Comparison of ENCODE assay signal across 8 cellular contexts in the genomic region with DNA sequence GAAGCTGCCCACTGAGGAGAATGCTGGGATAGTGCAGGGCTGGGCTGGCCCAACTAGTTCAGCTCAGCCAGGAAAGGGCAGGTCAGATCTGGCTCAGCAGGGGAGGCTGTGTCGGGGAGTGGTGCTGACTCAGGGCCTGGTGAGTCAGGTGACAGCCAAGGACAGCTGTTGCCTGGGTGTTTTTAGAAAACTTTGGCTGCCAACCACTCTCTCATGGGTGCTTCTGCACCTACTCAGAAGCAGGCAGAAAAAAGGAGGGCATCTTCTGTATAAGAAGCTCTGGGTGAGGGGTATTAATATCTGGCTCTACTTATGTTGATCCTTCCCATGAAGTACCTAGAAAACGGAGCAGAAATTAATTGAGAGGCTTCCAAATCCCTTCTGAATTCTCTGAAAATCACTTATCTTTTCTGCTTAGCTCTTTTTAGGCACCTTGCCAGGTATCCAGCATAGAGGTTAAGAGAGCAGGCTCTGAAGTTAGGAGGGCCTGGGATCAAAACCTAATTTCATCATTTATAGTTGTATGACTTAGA. TPM values are rescaled to one million over a fixed set of nuclear protein-coding genes. Genes with fewer than 3 reads are reported as not detected.
DNase-seq lines count a peak whose midpoint lies in the region; ATAC-seq, FAIRE-seq and TF ChIP-seq lines count a peak whose summit lies in the region.

No MANE protein-coding gene starts in this region.

- H3K36me3 ChIP-seq in A673 (ENCODE audit: insufficient read depth, low read length, poor library complexity, severe bottlenecking) (no peaks in the 10 kb centered on the region), GM23338 (ENCODE audit: insufficient read depth) (no peaks in the 10 kb centered on the region), keratinocyte (ENCODE audit: control insufficient read depth in 2 of 2, extremely low read depth in 1 of 2, insufficient read depth in 2 of 2, low read length in 2 of 2) (no peaks in the 10 kb centered on the region)

- H3K36me3 Mint-ChIP-seq in GM23338 (ENCODE audit: low read depth): no peaks in the 10 kb centered on the region

- peak overlapping the region; percentile 43 for H3K27ac Mint-ChIP-seq in GM23338

- no TSS peak for BruUV-seq in A673 (replicated peaks; lab: Mats Ljungman, UMichigan)

- H4K20me1 ChIP-seq in GM23338 (replicated peaks; ENCODE audit: insufficient read depth): no peaks in the 10 kb centered on the region
- H4K20me1 ChIP-seq in keratinocyte (ENCODE audit: control insufficient read depth, extremely low read depth, insufficient read depth, low read length): no peaks in the 10 kb centered on the region

- no peak for TF ChIP-seq CTCF in A673 (conservative IDR thresholded peaks at IDR 0.05; ENCODE audit: low read depth, low read length)
- TF ChIP-seq CTCF in GM23338 (conservative IDR thresholded peaks at IDR 0.05; ENCODE audit: low read depth in 2 of 2): no peak
- TF ChIP-seq CTCF in keratinocyte (optimal IDR thresholded peaks at IDR 0.05 in 1 of 3, IDR thresholded peaks at IDR 0.05 in 1 of 3, conservative IDR thresholded peaks at IDR 0.05 in 1 of 3; ENCODE audit: extremely low read depth in 1 of 3, insufficient read depth in 2 of 3, low read length in 3 of 3): no peak
- no peak for TF ChIP-seq CTCF in D721Med (IDR thresholded peaks at IDR 0.05; ENCODE audit: insufficient read depth, missing control alignments)

- H3K27ac ChIP-seq in A673 (ENCODE audit: low read depth, low read length, poor library complexity, severe bottlenecking): no peak overlapping the region
- no peak overlapping the region for H3K27ac ChIP-seq in GM23338 (ENCODE audit: low read depth)
- peak overlapping the region; percentile 82 for H3K27ac ChIP-seq in keratinocyte (ENCODE audit: control insufficient read depth, insufficient read depth, low read length)

- H3K4me2 ChIP-seq in GM23338 (no peak overlapping the region), keratinocyte (ENCODE audit: control insufficient read depth, extremely low read depth, insufficient read depth, low read depth, low read length) (peak overlapping the region; percentile 76)

- peaks cover 2% of the 10 kb centered on the region for H3K9me1 ChIP-seq in keratinocyte (ENCODE audit: control insufficient read depth, extremely low read depth, insufficient read depth, low read length)

- POLR2A ChIA-PET in A673 (lab: Charles Lee; ENCODE audit: low non-redundant PET): no interaction called here

- peak overlapping the region; percentile 48 for H3K9ac ChIP-seq in keratinocyte (ENCODE audit: control insufficient read depth, extremely low read depth, insufficient read depth, low read length)

- H3K4me1 ChIP-seq in A673 (ENCODE audit: insufficient read depth, low read length, poor library complexity, severe bottlenecking): peaks cover 9% of the 10 kb centered on the region
- H3K4me1 ChIP-seq in GM23338 (ENCODE audit: insufficient read depth): no peaks in the 10 kb centered on the region
- H3K4me1 ChIP-seq in keratinocyte (ENCODE audit: control insufficient read depth, extremely low read depth, insufficient read depth, low read length): peaks cover 22% of the 10 kb centered on the region

- peak; percentile 98 for FAIRE-seq in keratinocyte (lab: Jason Lieb, UNC)
- no peak for FAIRE-seq in D721Med (lab: Jason Lieb, UNC)

- H3K4me3 ChIP-seq in A673 (ENCODE audit: low read depth, low read length, poor library complexity, severe bottlenecking) (no peak overlapping the region), GM23338 (no peak overlapping the region), keratinocyte (ENCODE audit: control insufficient read depth in 2 of 3, extremely low read depth in 1 of 3, insufficient read depth in 2 of 3, low read depth in 1 of 3, low read length in 3 of 3) (no peak overlapping the region)

- no peaks in the 10 kb centered on the region for H3K9me3 Mint-ChIP-seq in GM23338

- H3K79me2 ChIP-seq in GM23338 (replicated peaks; ENCODE audit: insufficient read depth) (no peaks in the 10 kb centered on the region), keratinocyte (ENCODE audit: control insufficient read depth, insufficient read depth, low read length) (no peaks in the 10 kb centered on the region)

- H3K4me1 Mint-ChIP-seq in GM23338: peaks cover 11% of the 10 kb centered on the region

- H2AFZ ChIP-seq in GM23338: peak overlapping the region; percentile 75; the same call in 1 of the 2 replicates
- peak overlapping the region; percentile 57 for H2AFZ ChIP-seq in keratinocyte (ENCODE audit: control insufficient read depth, low read length)

- no peaks in the 10 kb centered on the region for H3K9me3 ChIP-seq in A673 (ENCODE audit: low read depth, low read length, poor library complexity, severe bottlenecking)
- no peaks in the 10 kb centered on the region for H3K9me3 ChIP-seq in keratinocyte (ENCODE audit: control insufficient read depth, low read depth, low read length)

- H3K4me3 Mint-ChIP-seq in GM23338: no peak overlapping the region

- no peaks in the 10 kb centered on the region for H3K9me2 ChIP-seq in GM23338 (ENCODE audit: insufficient read depth)

- DNase-seq in A673 (ENCODE audit: low spot score): peak; percentile 54
- peak; percentile 64 for DNase-seq in GM23338 (ENCODE audit: low spot score)
- peak; percentile 75 for DNase-seq in NCI-H524 treated with DMSO at 0.1 percent for 48 hours (lab: John Stamatoyannopoulos, UW)
- DNase-seq in astrocyte of the hippocampus (ENCODE audit: low read depth, low spot score): peak; percentile 89
- peak; percentile 85 for DNase-seq in keratinocyte (ENCODE audit: low read depth, low spot score)
- peak; percentile 53 for DNase-seq in stimulated activated CD4-positive, alpha-beta T cell treated with anti-CD3 and anti-CD28 coated beads, Interleukin-15, amount 100 ng/mL, for 24 hours
- DNase-seq in D721Med (ENCODE audit: insufficient read length, low spot score): no peak

- H3F3A ChIP-seq in GM23338 (replicated peaks; ENCODE audit: low read depth): no peaks in the 10 kb centered on the region

- CTCF ChIA-PET in A673 (lab: Charles Lee): interaction anchor here (0.6 kb wide), 1 partner anchor 23 kb away, joined by 4 read pairs; no protein-coding TSS in a partner anchor

- dilution Hi-C loops in keratinocyte (cut with MboI; ENCODE audit: extremely low pct_ligation_motif_present, low sequenced_read_pairs): no loop called here

- H3K27me3 ChIP-seq in A673 (replicated peaks; ENCODE audit: insufficient read depth, low read depth, low read length, poor library complexity) (no peaks in the 10 kb centered on the region), GM23338 (ENCODE audit: insufficient read depth) (no peaks in the 10 kb centered on the region), keratinocyte (ENCODE audit: control insufficient read depth, extremely low read depth, insufficient read depth, low read length) (no peaks in the 10 kb centered on the region)

- intact Hi-C loops in A673 (cut with micrococcal nuclease; ENCODE audit: unreplicated experiment): no loop called here

- peak; percentile 98 for ATAC-seq in GM23338
- no peak for ATAC-seq in GM19324 (IDR thresholded peaks at IDR 0.05; ENCODE audit: low FRiP score, unreplicated experiment)

- peaks cover 2% of the 10 kb centered on the region for H3K27me3 Mint-ChIP-seq in GM23338 (ENCODE audit: insufficient read depth, low read depth, poor library complexity)

TF ChIP-seq in GM23338, 12 proteins besides CTCF, POLR2A, EP300 and RAD21 (continues in another document):
- TF ChIP-seq POLR2AphosphoS5 (IDR thresholded peaks at IDR 0.05; ENCODE audit: low read depth): no peak
- TF ChIP-seq ZNF114 (CRISPR knock-in tag; IDR thresholded peaks at IDR 0.05): no peak
- no peak for TF ChIP-seq EZH2 (IDR thresholded peaks at IDR 0.05; ENCODE audit: low read depth, unreplicated experiment)
- no peak for TF ChIP-seq EZH2phosphoT487 (IDR thresholded peaks at IDR 0.05; ENCODE audit: unreplicated experiment)
- no peak for TF ChIP-seq ZNF331 (CRISPR knock-in tag; IDR thresholded peaks at IDR 0.05; ENCODE audit: low read depth)
- no peak for TF ChIP-seq CREB1 (CRISPR knock-in tag; IDR thresholded peaks at IDR 0.05; ENCODE audit: low read depth)
- no peak for TF ChIP-seq STAT1 (IDR thresholded peaks at IDR 0.05; ENCODE audit: unreplicated experiment)
- TF ChIP-seq, protein P1, sequence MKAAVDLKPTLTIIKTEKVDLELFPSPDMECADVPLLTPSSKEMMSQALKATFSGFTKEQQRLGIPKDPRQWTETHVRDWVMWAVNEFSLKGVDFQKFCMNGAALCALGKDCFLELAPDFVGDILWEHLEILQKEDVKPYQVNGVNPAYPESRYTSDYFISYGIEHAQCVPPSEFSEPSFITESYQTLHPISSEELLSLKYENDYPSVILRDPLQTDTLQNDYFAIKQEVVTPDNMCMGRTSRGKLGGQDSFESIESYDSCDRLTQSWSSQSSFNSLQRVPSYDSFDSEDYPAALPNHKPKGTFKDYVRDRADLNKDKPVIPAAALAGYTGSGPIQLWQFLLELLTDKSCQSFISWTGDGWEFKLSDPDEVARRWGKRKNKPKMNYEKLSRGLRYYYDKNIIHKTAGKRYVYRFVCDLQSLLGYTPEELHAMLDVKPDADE (IDR thresholded peaks at IDR 0.05): no peak

RNA-seq across cellular contexts. Expression of a gene that starts 15.6 kb away (rescaled TPM):
- 135 and 140 TPM in 2 replicates for total RNA-seq in A673 (2021)
- total RNA-seq in GM23338 (2014; rRNA removed; shearing (Covaris generic)): 102 and 116 TPM in 2 replicates
- 119 and 143 TPM in 2 replicates for polyA plus RNA-seq in GM23338 (2016; fragmentation: Nextera tagmentation; extraction: Ambion mirVana)
- 139 to 252 TPM (median 161 TPM) in 3 replicates for polyA plus RNA-seq in keratinocyte
- polyA plus RNA-seq in keratinocyte (2011; ENCODE audit: low read depth): 328 TPM
- 225 and 344 TPM in 2 replicates for polyA plus RNA-seq in keratinocyte (2011; cell fraction: cytosol; rRNA removed)
- polyA plus RNA-seq in keratinocyte (2011; cell fraction: nucleus; rRNA removed): 141 and 287 TPM in 2 replicates
- polyA plus RNA-seq in keratinocyte (2012; ENCODE audit: low replicate concordance): 176 and 274 TPM in 2 replicates
- polyA minus RNA-seq in keratinocyte: 27.3 to 149 TPM (median 105 TPM) in 3 replicates
- 202 TPM for polyA minus RNA-seq in keratinocyte (2011; cell fraction: cytosol; rRNA and poly(A)+ RNA removed)
- 73.4 and 110 TPM in 2 replicates for polyA minus RNA-seq in keratinocyte (2011; cell fraction: nucleus; rRNA and poly(A)+ RNA removed)

RNA-seq across cellular contexts. Expression of a gene that starts 36.0 kb away (rescaled TPM):
- total RNA-seq in A673 (2021): 39.5 and 46.2 TPM in 2 replicates
- 34.6 and 40.0 TPM in 2 replicates for total RNA-seq in GM23338 (2014; rRNA removed; shearing (Covaris generic))
- polyA plus RNA-seq in GM23338 (2016; fragmentation: Nextera tagmentation; extraction: Ambion mirVana): 14.9 and 16.7 TPM in 2 replicates
- 6.5 to 8.4 TPM (median 7.4 TPM) in 3 replicates for polyA plus RNA-seq in keratinocyte
- 13.4 TPM for polyA plus RNA-seq in keratinocyte (2011; ENCODE audit: low read depth)
- 7.0 and 10.3 TPM in 2 replicates for polyA plus RNA-seq in keratinocyte (2011; cell fraction: cytosol; rRNA removed)
- 9.9 and 11.9 TPM in 2 replicates for polyA plus RNA-seq in keratinocyte (2011; cell fraction: nucleus; rRNA removed)
- 5.7 and 20.9 TPM in 2 replicates for polyA plus RNA-seq in keratinocyte (2012; ENCODE audit: low replicate concordance)
- 9.7 to 24.6 TPM (median 10.8 TPM) in 3 replicates for polyA minus RNA-seq in keratinocyte
- 15.9 TPM for polyA minus RNA-seq in keratinocyte (2011; cell fraction: cytosol; rRNA and poly(A)+ RNA removed)
- polyA minus RNA-seq in keratinocyte (2011; cell fraction: nucleus; rRNA and poly(A)+ RNA removed): 10.2 and 13.2 TPM in 2 replicates
